1 cellular context compared by ENCODE assay signal in genomic region chr1:25861316-25862286, GRCh38.
TF ChIP-seq lines count a peak whose summit lies in the region.

No MANE protein-coding gene starts in this region.

TF ChIP-seq in HepG2, 621 proteins besides CTCF, POLR2A, EP300 and RAD21 (continued from another document and continues in another):
- TF ChIP-seq, protein P1, sequence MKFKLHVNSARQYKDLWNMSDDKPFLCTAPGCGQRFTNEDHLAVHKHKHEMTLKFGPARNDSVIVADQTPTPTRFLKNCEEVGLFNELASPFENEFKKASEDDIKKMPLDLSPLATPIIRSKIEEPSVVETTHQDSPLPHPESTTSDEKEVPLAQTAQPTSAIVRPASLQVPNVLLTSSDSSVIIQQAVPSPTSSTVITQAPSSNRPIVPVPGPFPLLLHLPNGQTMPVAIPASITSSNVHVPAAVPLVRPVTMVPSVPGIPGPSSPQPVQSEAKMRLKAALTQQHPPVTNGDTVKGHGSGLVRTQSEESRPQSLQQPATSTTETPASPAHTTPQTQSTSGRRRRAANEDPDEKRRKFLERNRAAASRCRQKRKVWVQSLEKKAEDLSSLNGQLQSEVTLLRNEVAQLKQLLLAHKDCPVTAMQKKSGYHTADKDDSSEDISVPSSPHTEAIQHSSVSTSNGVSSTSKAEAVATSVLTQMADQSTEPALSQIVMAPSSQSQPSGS (CRISPR knock-in tag; IDR thresholded peaks at IDR 0.05) = peak; percentile 38; the same call in 1 of the 2 replicates
- TF ChIP-seq DNMT1 (CRISPR knock-in tag; IDR thresholded peaks at IDR 0.05) = no peak
- TF ChIP-seq POLR2AphosphoS5 (IDR thresholded peaks at IDR 0.05; ENCODE audit: low read depth, low read length) = 0 out of 2 replicates have a peak, but pooled peaks have one; percentile 26
- TF ChIP-seq, protein P2, sequence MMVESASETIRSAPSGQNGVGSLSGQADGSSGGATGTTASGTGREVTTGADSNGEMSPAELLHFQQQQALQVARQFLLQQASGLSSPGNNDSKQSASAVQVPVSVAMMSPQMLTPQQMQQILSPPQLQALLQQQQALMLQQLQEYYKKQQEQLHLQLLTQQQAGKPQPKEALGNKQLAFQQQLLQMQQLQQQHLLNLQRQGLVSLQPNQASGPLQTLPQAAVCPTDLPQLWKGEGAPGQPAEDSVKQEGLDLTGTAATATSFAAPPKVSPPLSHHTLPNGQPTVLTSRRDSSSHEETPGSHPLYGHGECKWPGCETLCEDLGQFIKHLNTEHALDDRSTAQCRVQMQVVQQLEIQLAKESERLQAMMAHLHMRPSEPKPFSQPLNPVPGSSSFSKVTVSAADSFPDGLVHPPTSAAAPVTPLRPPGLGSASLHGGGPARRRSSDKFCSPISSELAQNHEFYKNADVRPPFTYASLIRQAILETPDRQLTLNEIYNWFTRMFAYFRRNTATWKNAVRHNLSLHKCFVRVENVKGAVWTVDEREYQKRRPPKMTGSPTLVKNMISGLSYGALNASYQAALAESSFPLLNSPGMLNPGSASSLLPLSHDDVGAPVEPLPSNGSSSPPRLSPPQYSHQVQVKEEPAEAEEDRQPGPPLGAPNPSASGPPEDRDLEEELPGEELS (CRISPR knock-in tag; IDR thresholded peaks at IDR 0.05) = peak; percentile 82
- TF ChIP-seq MAFG (CRISPR knock-in tag; IDR thresholded peaks at IDR 0.05) = no peak
- TF ChIP-seq, protein P3, sequence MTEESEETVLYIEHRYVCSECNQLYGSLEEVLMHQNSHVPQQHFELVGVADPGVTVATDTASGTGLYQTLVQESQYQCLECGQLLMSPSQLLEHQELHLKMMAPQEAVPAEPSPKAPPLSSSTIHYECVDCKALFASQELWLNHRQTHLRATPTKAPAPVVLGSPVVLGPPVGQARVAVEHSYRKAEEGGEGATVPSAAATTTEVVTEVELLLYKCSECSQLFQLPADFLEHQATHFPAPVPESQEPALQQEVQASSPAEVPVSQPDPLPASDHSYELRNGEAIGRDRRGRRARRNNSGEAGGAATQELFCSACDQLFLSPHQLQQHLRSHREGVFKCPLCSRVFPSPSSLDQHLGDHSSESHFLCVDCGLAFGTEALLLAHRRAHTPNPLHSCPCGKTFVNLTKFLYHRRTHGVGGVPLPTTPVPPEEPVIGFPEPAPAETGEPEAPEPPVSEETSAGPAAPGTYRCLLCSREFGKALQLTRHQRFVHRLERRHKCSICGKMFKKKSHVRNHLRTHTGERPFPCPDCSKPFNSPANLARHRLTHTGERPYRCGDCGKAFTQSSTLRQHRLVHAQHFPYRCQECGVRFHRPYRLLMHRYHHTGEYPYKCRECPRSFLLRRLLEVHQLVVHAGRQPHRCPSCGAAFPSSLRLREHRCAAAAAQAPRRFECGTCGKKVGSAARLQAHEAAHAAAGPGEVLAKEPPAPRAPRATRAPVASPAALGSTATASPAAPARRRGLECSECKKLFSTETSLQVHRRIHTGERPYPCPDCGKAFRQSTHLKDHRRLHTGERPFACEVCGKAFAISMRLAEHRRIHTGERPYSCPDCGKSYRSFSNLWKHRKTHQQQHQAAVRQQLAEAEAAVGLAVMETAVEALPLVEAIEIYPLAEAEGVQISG (CRISPR knock-in tag; IDR thresholded peaks at IDR 0.05) = peak; percentile 40; the same call in 1 of the 2 replicates
- no peak for TF ChIP-seq ZNF746 (CRISPR knock-in tag; IDR thresholded peaks at IDR 0.05)
- TF ChIP-seq, protein P4, sequence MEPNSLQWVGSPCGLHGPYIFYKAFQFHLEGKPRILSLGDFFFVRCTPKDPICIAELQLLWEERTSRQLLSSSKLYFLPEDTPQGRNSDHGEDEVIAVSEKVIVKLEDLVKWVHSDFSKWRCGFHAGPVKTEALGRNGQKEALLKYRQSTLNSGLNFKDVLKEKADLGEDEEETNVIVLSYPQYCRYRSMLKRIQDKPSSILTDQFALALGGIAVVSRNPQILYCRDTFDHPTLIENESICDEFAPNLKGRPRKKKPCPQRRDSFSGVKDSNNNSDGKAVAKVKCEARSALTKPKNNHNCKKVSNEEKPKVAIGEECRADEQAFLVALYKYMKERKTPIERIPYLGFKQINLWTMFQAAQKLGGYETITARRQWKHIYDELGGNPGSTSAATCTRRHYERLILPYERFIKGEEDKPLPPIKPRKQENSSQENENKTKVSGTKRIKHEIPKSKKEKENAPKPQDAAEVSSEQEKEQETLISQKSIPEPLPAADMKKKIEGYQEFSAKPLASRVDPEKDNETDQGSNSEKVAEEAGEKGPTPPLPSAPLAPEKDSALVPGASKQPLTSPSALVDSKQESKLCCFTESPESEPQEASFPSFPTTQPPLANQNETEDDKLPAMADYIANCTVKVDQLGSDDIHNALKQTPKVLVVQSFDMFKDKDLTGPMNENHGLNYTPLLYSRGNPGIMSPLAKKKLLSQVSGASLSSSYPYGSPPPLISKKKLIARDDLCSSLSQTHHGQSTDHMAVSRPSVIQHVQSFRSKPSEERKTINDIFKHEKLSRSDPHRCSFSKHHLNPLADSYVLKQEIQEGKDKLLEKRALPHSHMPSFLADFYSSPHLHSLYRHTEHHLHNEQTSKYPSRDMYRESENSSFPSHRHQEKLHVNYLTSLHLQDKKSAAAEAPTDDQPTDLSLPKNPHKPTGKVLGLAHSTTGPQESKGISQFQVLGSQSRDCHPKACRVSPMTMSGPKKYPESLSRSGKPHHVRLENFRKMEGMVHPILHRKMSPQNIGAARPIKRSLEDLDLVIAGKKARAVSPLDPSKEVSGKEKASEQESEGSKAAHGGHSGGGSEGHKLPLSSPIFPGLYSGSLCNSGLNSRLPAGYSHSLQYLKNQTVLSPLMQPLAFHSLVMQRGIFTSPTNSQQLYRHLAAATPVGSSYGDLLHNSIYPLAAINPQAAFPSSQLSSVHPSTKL (CRISPR knock-in tag; IDR thresholded peaks at IDR 0.05) = peak; percentile 76
- no peak for TF ChIP-seq MBNL3 (CRISPR knock-in tag; conservative IDR thresholded peaks at IDR 0.05)
- TF ChIP-seq ARID2 (CRISPR knock-in tag; IDR thresholded peaks at IDR 0.05; ENCODE audit: borderline replicate concordance) = no peak
- TF ChIP-seq ZNF879 (CRISPR knock-in tag; IDR thresholded peaks at IDR 0.05) = no peak
- TF ChIP-seq, protein P5, sequence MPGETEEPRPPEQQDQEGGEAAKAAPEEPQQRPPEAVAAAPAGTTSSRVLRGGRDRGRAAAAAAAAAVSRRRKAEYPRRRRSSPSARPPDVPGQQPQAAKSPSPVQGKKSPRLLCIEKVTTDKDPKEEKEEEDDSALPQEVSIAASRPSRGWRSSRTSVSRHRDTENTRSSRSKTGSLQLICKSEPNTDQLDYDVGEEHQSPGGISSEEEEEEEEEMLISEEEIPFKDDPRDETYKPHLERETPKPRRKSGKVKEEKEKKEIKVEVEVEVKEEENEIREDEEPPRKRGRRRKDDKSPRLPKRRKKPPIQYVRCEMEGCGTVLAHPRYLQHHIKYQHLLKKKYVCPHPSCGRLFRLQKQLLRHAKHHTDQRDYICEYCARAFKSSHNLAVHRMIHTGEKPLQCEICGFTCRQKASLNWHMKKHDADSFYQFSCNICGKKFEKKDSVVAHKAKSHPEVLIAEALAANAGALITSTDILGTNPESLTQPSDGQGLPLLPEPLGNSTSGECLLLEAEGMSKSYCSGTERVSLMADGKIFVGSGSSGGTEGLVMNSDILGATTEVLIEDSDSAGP (CRISPR knock-in tag; IDR thresholded peaks at IDR 0.05; ENCODE audit: borderline replicate concordance) = peak; percentile 59; the same call in 1 of the 2 replicates
- TF ChIP-seq ZNF609 (CRISPR knock-in tag; IDR thresholded peaks at IDR 0.05; ENCODE audit: borderline replicate concordance) = peak; percentile 45; the same call in 1 of the 2 replicates
- TF ChIP-seq ISL2 (CRISPR knock-in tag; IDR thresholded peaks at IDR 0.05) = peak; percentile 44; the same call in 1 of the 2 replicates
- TF ChIP-seq, protein P6, sequence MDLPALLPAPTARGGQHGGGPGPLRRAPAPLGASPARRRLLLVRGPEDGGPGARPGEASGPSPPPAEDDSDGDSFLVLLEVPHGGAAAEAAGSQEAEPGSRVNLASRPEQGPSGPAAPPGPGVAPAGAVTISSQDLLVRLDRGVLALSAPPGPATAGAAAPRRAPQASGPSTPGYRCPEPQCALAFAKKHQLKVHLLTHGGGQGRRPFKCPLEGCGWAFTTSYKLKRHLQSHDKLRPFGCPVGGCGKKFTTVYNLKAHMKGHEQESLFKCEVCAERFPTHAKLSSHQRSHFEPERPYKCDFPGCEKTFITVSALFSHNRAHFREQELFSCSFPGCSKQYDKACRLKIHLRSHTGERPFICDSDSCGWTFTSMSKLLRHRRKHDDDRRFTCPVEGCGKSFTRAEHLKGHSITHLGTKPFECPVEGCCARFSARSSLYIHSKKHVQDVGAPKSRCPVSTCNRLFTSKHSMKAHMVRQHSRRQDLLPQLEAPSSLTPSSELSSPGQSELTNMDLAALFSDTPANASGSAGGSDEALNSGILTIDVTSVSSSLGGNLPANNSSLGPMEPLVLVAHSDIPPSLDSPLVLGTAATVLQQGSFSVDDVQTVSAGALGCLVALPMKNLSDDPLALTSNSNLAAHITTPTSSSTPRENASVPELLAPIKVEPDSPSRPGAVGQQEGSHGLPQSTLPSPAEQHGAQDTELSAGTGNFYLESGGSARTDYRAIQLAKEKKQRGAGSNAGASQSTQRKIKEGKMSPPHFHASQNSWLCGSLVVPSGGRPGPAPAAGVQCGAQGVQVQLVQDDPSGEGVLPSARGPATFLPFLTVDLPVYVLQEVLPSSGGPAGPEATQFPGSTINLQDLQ (CRISPR knock-in tag; IDR thresholded peaks at IDR 0.05) = no peak
- peak; percentile 50; the same call in 1 of the 2 replicates for TF ChIP-seq ZMYM3 (CRISPR knock-in tag; IDR thresholded peaks at IDR 0.05)
- TF ChIP-seq ZNF678 (CRISPR knock-in tag; IDR thresholded peaks at IDR 0.05) = no peak
- TF ChIP-seq, protein P7, sequence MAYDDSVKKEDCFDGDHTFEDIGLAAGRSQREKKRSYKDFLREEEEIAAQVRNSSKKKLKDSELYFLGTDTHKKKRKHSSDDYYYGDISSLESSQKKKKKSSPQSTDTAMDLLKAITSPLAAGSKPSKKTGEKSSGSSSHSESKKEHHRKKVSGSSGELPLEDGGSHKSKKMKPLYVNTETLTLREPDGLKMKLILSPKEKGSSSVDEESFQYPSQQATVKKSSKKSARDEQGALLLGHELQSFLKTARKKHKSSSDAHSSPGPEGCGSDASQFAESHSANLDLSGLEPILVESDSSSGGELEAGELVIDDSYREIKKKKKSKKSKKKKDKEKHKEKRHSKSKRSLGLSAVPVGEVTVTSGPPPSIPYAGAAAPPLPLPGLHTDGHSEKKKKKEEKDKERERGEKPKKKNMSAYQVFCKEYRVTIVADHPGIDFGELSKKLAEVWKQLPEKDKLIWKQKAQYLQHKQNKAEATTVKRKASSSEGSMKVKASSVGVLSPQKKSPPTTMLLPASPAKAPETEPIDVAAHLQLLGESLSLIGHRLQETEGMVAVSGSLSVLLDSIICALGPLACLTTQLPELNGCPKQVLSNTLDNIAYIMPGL (CRISPR knock-in tag; IDR thresholded peaks at IDR 0.05; ENCODE audit: borderline replicate concordance in 1 of 2, low read depth in 1 of 2) = 0 out of 4 replicates have a peak, but pooled peaks of 1 of the 2 experiments have one; percentile 32
- peak; percentile 74; the same call in 1 of the 2 replicates for TF ChIP-seq ZNF362 (CRISPR knock-in tag; IDR thresholded peaks at IDR 0.05; ENCODE audit: borderline replicate concordance)
- TF ChIP-seq, protein P8, sequence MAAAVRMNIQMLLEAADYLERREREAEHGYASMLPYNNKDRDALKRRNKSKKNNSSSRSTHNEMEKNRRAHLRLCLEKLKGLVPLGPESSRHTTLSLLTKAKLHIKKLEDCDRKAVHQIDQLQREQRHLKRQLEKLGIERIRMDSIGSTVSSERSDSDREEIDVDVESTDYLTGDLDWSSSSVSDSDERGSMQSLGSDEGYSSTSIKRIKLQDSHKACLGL (CRISPR knock-in tag; IDR thresholded peaks at IDR 0.05) = no peak
- no peak for TF ChIP-seq ZNF616 (CRISPR knock-in tag; IDR thresholded peaks at IDR 0.05; ENCODE audit: low read depth)
- TF ChIP-seq CHD4 (IDR thresholded peaks at IDR 0.05; ENCODE audit: borderline replicate concordance, low read length) = no peak; the same call in 1 of the 2 replicates
- TF ChIP-seq ZNF615 (CRISPR knock-in tag; IDR thresholded peaks at IDR 0.05; ENCODE audit: borderline replicate concordance) = no peak
